Comparison of ENCODE assay signal across 8 cellular contexts in genomic region chr3:183895296-183895695, GRCh38. TPM values are rescaled to one million over a fixed set of nuclear protein-coding genes. Genes with fewer than 3 reads are reported as not detected.
DNase-seq lines count a peak whose midpoint lies in the region; ATAC-seq and TF ChIP-seq lines count a peak whose summit lies in the region.

No MANE protein-coding gene starts in this region.

- 37 to 38% methylated on average over 4 to 5 of the region's 5 CpGs for WGBS in endodermal cell (ENCODE audit: insufficient coverage in 1 of 2, insufficient read length in 1 of 2), 2 experiments

- H3K9me2 ChIP-seq in SU-DHL-6 (replicated peaks; ENCODE audit: insufficient read depth, low read length) = no peaks in the 10 kb centered on the region

- intact Hi-C loops in mucosa of descending colon (cut with DNase I, micrococcal nuclease) = loop anchor here (10.0 kb wide), 3 partner anchors 120 to 390 kb away; partner anchors contain the start of gene ABCC5 (in 1 of the 2)

- ATAC-seq in mucosa of descending colon (peak; percentile 77), HG03280 (IDR thresholded peaks at IDR 0.05; ENCODE audit: unreplicated experiment) (no peak)

- H3K27ac Mint-ChIP-seq in endodermal cell = no peak overlapping the region

- H3K4me2 ChIP-seq in SU-DHL-6 (ENCODE audit: low read depth, low read length, poor library complexity, severe bottlenecking) = no peak overlapping the region

- no peaks in the 10 kb centered on the region for H3K4me1 ChIP-seq in endodermal cell (ENCODE audit: control insufficient read depth, insufficient read depth, low read length)
- H3K4me1 ChIP-seq in mucosa of descending colon (ENCODE audit: low read depth) = no peaks in the 10 kb centered on the region

- no peaks in the 10 kb centered on the region for H3K27me3 ChIP-seq in SU-DHL-6 (ENCODE audit: low read length)
- peaks cover 5% of the 10 kb centered on the region for H3K27me3 ChIP-seq in endodermal cell (ENCODE audit: control insufficient read depth, insufficient read depth, low read length, poor library complexity, severe bottlenecking)

- H3K9ac ChIP-seq in SU-DHL-6 (ENCODE audit: low read length) = no peak overlapping the region
- H3K9ac ChIP-seq in endodermal cell (ENCODE audit: extremely low read depth, low read length, poor library complexity, severe bottlenecking) = no peak overlapping the region

- H3K4me1 Mint-ChIP-seq in endodermal cell = no peaks in the 10 kb centered on the region

- H3K27ac ChIP-seq in SU-DHL-6 (ENCODE audit: low read depth, low read length) = no peak overlapping the region
- no peak overlapping the region for H3K27ac ChIP-seq in endodermal cell (ENCODE audit: low read depth, low read length)

- no peak overlapping the region for H3K4me3 Mint-ChIP-seq in endodermal cell

- DNase-seq in AG09309 (ENCODE audit: low read depth) = peak; percentile 14
- peak; percentile 71 for DNase-seq in GM12865 (ENCODE audit: low read depth)
- DNase-seq in NCI-H1092 treated with DMSO at 0.1 percent for 48 hours (lab: John Stamatoyannopoulos, UW) = peak; percentile 39
- peak; percentile 60 for DNase-seq in endodermal cell
- DNase-seq in mucosa of descending colon = no peak
- DNase-seq in effector CD8-positive, alpha-beta T cell (lab: John Stamatoyannopoulos, UW) = no peak

- no peaks in the 10 kb centered on the region for H3F3A ChIP-seq in SU-DHL-6 (ENCODE audit: insufficient read depth)

- peaks cover 11% of the 10 kb centered on the region for H3K9me3 Mint-ChIP-seq in endodermal cell

- H3K36me3 ChIP-seq in SU-DHL-6 (ENCODE audit: low read length) (no peaks in the 10 kb centered on the region), endodermal cell (ENCODE audit: control insufficient read depth, insufficient read depth, low read length) (no peaks in the 10 kb centered on the region), mucosa of descending colon (ENCODE audit: low read depth) (no peaks in the 10 kb centered on the region)

- no peak overlapping the region for H2AFZ ChIP-seq in SU-DHL-6 (ENCODE audit: low read depth, low read length, severe bottlenecking)

- H3K36me3 Mint-ChIP-seq in endodermal cell (ENCODE audit: low read depth) = no peaks in the 10 kb centered on the region

- H3K9me3 ChIP-seq in SU-DHL-6 (ENCODE audit: insufficient read depth, low read length) = no peaks in the 10 kb centered on the region
- no peaks in the 10 kb centered on the region for H3K9me3 ChIP-seq in endodermal cell (ENCODE audit: control insufficient read depth, low read length)
- H3K9me3 ChIP-seq in mucosa of descending colon = no peaks in the 10 kb centered on the region

- TF ChIP-seq CTCF in AG09309 (IDR thresholded peaks at IDR 0.05; ENCODE audit: control insufficient read depth, insufficient read depth, low read depth, low read length, missing control alignments) (peak; percentile 84), GM12865 (IDR thresholded peaks at IDR 0.05; ENCODE audit: insufficient read depth, low read depth, low read length, missing control alignments) (peak; percentile 81), SU-DHL-6 (IDR thresholded peaks at IDR 0.05; ENCODE audit: insufficient read depth, low read length, poor library complexity, severe bottlenecking) (peak; percentile 60), endodermal cell (conservative IDR thresholded peaks at IDR 0.05) (peak; percentile 88), mucosa of descending colon (IDR thresholded peaks at IDR 0.05) (peak; percentile 66)

- peaks cover 10% of the 10 kb centered on the region for H3K27me3 Mint-ChIP-seq in endodermal cell (ENCODE audit: insufficient read depth)

- H4K20me1 ChIP-seq in SU-DHL-6 (ENCODE audit: low read depth, low read length) = no peaks in the 10 kb centered on the region

- no peak overlapping the region for H3K4me3 ChIP-seq in AG09309 (ENCODE audit: control insufficient read depth, low read depth, low read length)
- H3K4me3 ChIP-seq in GM12865 (ENCODE audit: low read depth, low read length) = no peak overlapping the region
- H3K4me3 ChIP-seq in SU-DHL-6 (ENCODE audit: insufficient read depth, low read length, poor library complexity, severe bottlenecking) = no peak overlapping the region
- H3K4me3 ChIP-seq in endodermal cell (ENCODE audit: low read length) = no peak overlapping the region
- H3K4me3 ChIP-seq in mucosa of descending colon = no peak overlapping the region

- H3K79me2 ChIP-seq in SU-DHL-6 (ENCODE audit: insufficient read depth, low read length) = no peaks in the 10 kb centered on the region

RNA-seq across cellular contexts. Expression of gene PARL, which starts 10.6 kb away (rescaled TPM):
- total RNA-seq in endodermal cell = 10 to 100 TPM; 77.3 to 83.0 TPM
- polyA plus RNA-seq in endodermal cell (2013, experiment 1 of 2) = 48.3 TPM
- polyA plus RNA-seq in endodermal cell (2013, experiment 2 of 2) = 49.7 TPM
- 10 to 100 TPM; 67.0 to 71.8 (median 68.9) TPM for total RNA-seq in mucosa of descending colon

Comparison
In these comparisons a context has a peak if more than half of its experiments do, and no peak if none do; other contexts are left out.
1. DNase-seq: peak in AG09309 (single experiment), GM12865 (single experiment), NCI-H1092 treated with DMSO at 0.1 percent for 48 hours (single experiment) and endodermal cell (single experiment); none in mucosa of descending colon (0 of 3) and effector CD8-positive, alpha-beta T cell (single experiment).
2. Peak in every context shown above with its lines, with median percentiles within 50 percentile points of each other: CTCF ChIP-seq.